ENCODE assay signal across 9 cellular contexts in genomic region chr4:38266616-38267015, GRCh38.
DNase-seq lines count a peak whose midpoint lies in the region; ATAC-seq lines count a peak whose summit lies in the region.
"Had no signal": no experiment of that assay in that cellular context is flagged by ENCODE, and none has a peak within 500 bp of the region (broad histone marks: within the 10 kb centered on the region; RNA-seq: fewer than 3 reads in every experiment).

No MANE protein-coding gene starts in this region.

- intact Hi-C loops in left ventricle myocardium superior (cut with micrococcal nuclease) (no loop called here), cardiac septum (cut with DNase I) (loop anchor here (5.0 kb wide), 1 partner anchor 74 kb away; no protein-coding TSS in a partner anchor)
- intact Hi-C loops in activated T-helper 1 cell treated with anti-CD3 and anti-CD28 coated beads, Interleukin-12 subunit alpha, Interleukin-12 subunit beta, Interleukin-2, Interleukin-4 antibody, amounts not matched to agents 30 ng/mL and 10 ng/mL and 1 ng/mL, durations not matched to agents 14 hours and 24 hours and 36 hours (cut with micrococcal nuclease), result loop anchor here (1.0 kb wide), 1 partner anchor 29 kb away; no protein-coding TSS in a partner anchor

- H3K4me3 Mint-ChIP-seq in activated T-helper 1 cell treated with anti-CD3 and anti-CD28 coated beads, Interleukin-12 subunit alpha, Interleukin-12 subunit beta, Interleukin-2, Interleukin-4 antibody, amounts not matched to agents 30 ng/mL and 10 ng/mL and 1 ng/mL, durations not matched to agents 14 hours and 24 hours and 36 hours, result no peak overlapping the region

- no peaks in the 10 kb centered on the region for H3K36me3 Mint-ChIP-seq in activated T-helper 1 cell treated with anti-CD3 and anti-CD28 coated beads, Interleukin-12 subunit alpha, Interleukin-12 subunit beta, Interleukin-2, Interleukin-4 antibody, amounts not matched to agents 30 ng/mL and 10 ng/mL and 1 ng/mL, durations not matched to agents 14 hours and 24 hours and 36 hours (ENCODE audit: low read depth)

- no peak for DNase-seq in left ventricle myocardium superior
- DNase-seq in cardiac septum (ENCODE audit: low spot score), result no peak
- DNase-seq in RPMI7951 (ENCODE audit: low read depth), result peak; percentile 78
- DNase-seq in hepatic stellate cell (ENCODE audit: low spot score), result peak; percentile 37
- DNase-seq in retina, result no peak
- no peak for DNase-seq in activated T-helper 1 cell treated with anti-CD3 and anti-CD28 coated beads, Interleukin-12 subunit alpha, Interleukin-12 subunit beta, Interleukin-2, Interleukin-4 antibody, amounts not matched to agents 30 ng/mL and 10 ng/mL and 1 ng/mL, durations not matched to agents 14 hours and 24 hours and 36 hours (ENCODE audit: low spot score)
- DNase-seq: Caco-2 had no signal

- no peak overlapping the region for H3K27ac Mint-ChIP-seq in activated T-helper 1 cell treated with anti-CD3 and anti-CD28 coated beads, Interleukin-12 subunit alpha, Interleukin-12 subunit beta, Interleukin-2, Interleukin-4 antibody, amounts not matched to agents 30 ng/mL and 10 ng/mL and 1 ng/mL, durations not matched to agents 14 hours and 24 hours and 36 hours

- no peaks in the 10 kb centered on the region for H3K4me1 Mint-ChIP-seq in activated T-helper 1 cell treated with anti-CD3 and anti-CD28 coated beads, Interleukin-12 subunit alpha, Interleukin-12 subunit beta, Interleukin-2, Interleukin-4 antibody, amounts not matched to agents 30 ng/mL and 10 ng/mL and 1 ng/mL, durations not matched to agents 14 hours and 24 hours and 36 hours (ENCODE audit: low read depth)

- peaks cover 5% of the 10 kb centered on the region for H3K27me3 Mint-ChIP-seq in activated T-helper 1 cell treated with anti-CD3 and anti-CD28 coated beads, Interleukin-12 subunit alpha, Interleukin-12 subunit beta, Interleukin-2, Interleukin-4 antibody, amounts not matched to agents 30 ng/mL and 10 ng/mL and 1 ng/mL, durations not matched to agents 14 hours and 24 hours and 36 hours (ENCODE audit: insufficient read depth)

- H3K27ac ChIP-seq in temporal lobe (ENCODE audit: low read depth, low read length), result peak overlapping the region; percentile 83

- H3K9me3 Mint-ChIP-seq in activated T-helper 1 cell treated with anti-CD3 and anti-CD28 coated beads, Interleukin-12 subunit alpha, Interleukin-12 subunit beta, Interleukin-2, Interleukin-4 antibody, amounts not matched to agents 30 ng/mL and 10 ng/mL and 1 ng/mL, durations not matched to agents 14 hours and 24 hours and 36 hours, result no peaks in the 10 kb centered on the region

- peak; percentile 41 for ATAC-seq in left ventricle myocardium superior
- no peak for ATAC-seq in GM21737 (IDR thresholded peaks at IDR 0.05; ENCODE audit: unreplicated experiment)

Comparison
In these comparisons a context has a peak if more than half of its experiments do, and no peak if none do; other contexts are left out.
1. DNase-seq: peak in RPMI7951 (single experiment) and hepatic stellate cell (single experiment); none in left ventricle myocardium superior (single experiment), cardiac septum (single experiment), retina (single experiment) and activated T-helper 1 cell treated with anti-CD3 and anti-CD28 coated beads, Interleukin-12 subunit alpha, Interleukin-12 subunit beta, Interleukin-2, Interleukin-4 antibody, amounts not matched to agents 30 ng/mL and 10 ng/mL and 1 ng/mL, durations not matched to agents 14 hours and 24 hours and 36 hours (single experiment).